In the genomic region with DNA sequence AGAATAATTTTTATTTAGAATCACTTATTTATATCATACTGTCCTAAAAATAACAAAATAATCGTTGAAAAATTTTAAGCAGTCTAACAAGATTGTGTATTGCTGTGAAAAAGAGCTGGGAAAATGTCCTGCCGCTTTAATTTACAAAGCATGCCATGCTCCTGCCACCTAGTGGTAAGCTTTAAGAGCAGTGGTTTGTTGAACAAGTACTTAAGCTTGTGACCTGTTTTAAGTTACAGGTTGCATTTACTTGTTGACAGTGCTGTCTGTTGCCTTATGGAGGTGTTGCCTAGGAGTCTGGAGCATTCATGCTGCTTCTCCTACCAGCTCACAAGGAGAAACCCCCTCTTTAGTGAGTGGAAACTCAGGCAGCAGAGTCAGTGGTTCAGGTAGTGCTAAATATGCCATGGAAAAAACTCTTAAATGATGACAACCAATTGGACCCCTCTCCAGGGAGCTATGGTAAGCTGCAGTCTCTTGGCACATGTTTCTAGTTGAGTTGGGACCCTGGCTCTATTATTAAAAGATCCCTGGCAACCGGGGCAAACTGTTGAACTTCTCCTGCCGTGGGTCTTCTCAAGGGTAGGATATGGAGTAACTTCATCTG, we compare ENCODE assay signal across 8 cellular contexts.
DNase-seq lines count a peak whose midpoint lies in the region; ATAC-seq and TF ChIP-seq lines count a peak whose summit lies in the region.

No MANE protein-coding gene starts in this region.

- no peaks in the 10 kb centered on the region for H3K4me1 ChIP-seq in OCI-LY7 (ENCODE audit: insufficient read depth, low read length, poor library complexity, severe bottlenecking)

- H3K4me3 ChIP-seq in OCI-LY7 (ENCODE audit: low read depth, low read length, poor library complexity, severe bottlenecking): no peak overlapping the region

- CTCF ChIA-PET in OCI-LY7 (lab: Charles Lee; ENCODE audit: unreplicated experiment): interaction anchor here (1.6 kb wide), 1 partner anchor 209 kb away, joined by 14 read pairs; no protein-coding TSS in a partner anchor

- no peaks in the 10 kb centered on the region for H3K36me3 ChIP-seq in OCI-LY7 (ENCODE audit: insufficient read depth, low read length)

- H4K20me1 ChIP-seq in OCI-LY7 (ENCODE audit: insufficient read depth, low read length): no peaks in the 10 kb centered on the region

- H3K9me3 ChIP-seq in OCI-LY7 (ENCODE audit: low read length): no peaks in the 10 kb centered on the region

- H3K27ac Mint-ChIP-seq in stimulated activated naive CD8-positive, alpha-beta T cell treated with anti-CD3 and anti-CD28 coated beads, Interleukin-15, amount 100 ng/mL, for 72 hours: no peak overlapping the region

- H2AFZ ChIP-seq in OCI-LY7 (ENCODE audit: low read length): no peak overlapping the region

- POLR2A ChIA-PET in OCI-LY7 (lab: Charles Lee): interaction anchor here (0.6 to 1.3 kb wide), 3 partner anchors 178 to 636 kb away, joined by 3 to 4 read pairs (median 4); no protein-coding TSS in a partner anchor

- ATAC-seq in HG02938 (IDR thresholded peaks at IDR 0.05; ENCODE audit: unreplicated experiment) (peak; percentile 50), HG03520 (IDR thresholded peaks at IDR 0.05; ENCODE audit: unreplicated experiment) (no peak)
- peak; percentile 63 for ATAC-seq in stimulated activated naive CD8-positive, alpha-beta T cell treated with anti-CD3 and anti-CD28 coated beads, Interleukin-15, amount 100 ng/mL, for 72 hours

- H3K9me3 Mint-ChIP-seq in stimulated activated naive CD8-positive, alpha-beta T cell treated with anti-CD3 and anti-CD28 coated beads, Interleukin-15, amount 100 ng/mL, for 72 hours: no peaks in the 10 kb centered on the region

- BruUV-seq in OCI-LY7 (replicated peaks; lab: Mats Ljungman, UMichigan): no TSS peak

- H3K27ac ChIP-seq in OCI-LY7 (ENCODE audit: low read depth, low read length, poor library complexity, severe bottlenecking): no peak overlapping the region

- H3K9me2 ChIP-seq in OCI-LY7 (ENCODE audit: insufficient read depth, low read length): no peaks in the 10 kb centered on the region

- no peak overlapping the region for H3K4me2 ChIP-seq in OCI-LY7 (ENCODE audit: low read length)

- peak; percentile 90 for DNase-seq in DMS53 (lab: John Stamatoyannopoulos, UW)
- peak; percentile 66 for DNase-seq in OCI-LY7 (ENCODE audit: low spot score)
- peak; percentile 76 for DNase-seq in astrocyte of the hippocampus (ENCODE audit: low read depth, low spot score)
- DNase-seq in inferior parietal cortex (ENCODE audit: extremely low spot score): peak; percentile 86
- peak in 1 of 2 donors; percentile 38 for DNase-seq in stimulated activated naive CD8-positive, alpha-beta T cell treated with anti-CD3 and anti-CD28 coated beads, Interleukin-15, amount 100 ng/mL, for 72 hours
- no peak for DNase-seq in retina

- no peak overlapping the region for H3K4me3 Mint-ChIP-seq in stimulated activated naive CD8-positive, alpha-beta T cell treated with anti-CD3 and anti-CD28 coated beads, Interleukin-15, amount 100 ng/mL, for 72 hours

- peak; percentile 94 for TF ChIP-seq CTCF in OCI-LY7 (conservative IDR thresholded peaks at IDR 0.05; ENCODE audit: low read length)

- H3K27me3 Mint-ChIP-seq in stimulated activated naive CD8-positive, alpha-beta T cell treated with anti-CD3 and anti-CD28 coated beads, Interleukin-15, amount 100 ng/mL, for 72 hours: no peaks in the 10 kb centered on the region

- intact Hi-C loops in OCI-LY7 (cut with micrococcal nuclease; ENCODE audit: unreplicated experiment): loop anchor here (1.0 to 10.0 kb wide), 3 partner anchors 176 to 304 kb away; no protein-coding TSS in a partner anchor

- no peaks in the 10 kb centered on the region for H3K79me2 ChIP-seq in OCI-LY7 (ENCODE audit: insufficient read depth, low read depth, low read length)

- peaks cover 67% of the 10 kb centered on the region for H3K4me1 Mint-ChIP-seq in stimulated activated naive CD8-positive, alpha-beta T cell treated with anti-CD3 and anti-CD28 coated beads, Interleukin-15, amount 100 ng/mL, for 72 hours
